1 cellular context compared by ENCODE assay signal in genomic region chr14:100297320-100298300, GRCh38.
A peak's percentile ranks its signal among the peaks of the same experiment; 100 is the strongest.
TF ChIP-seq lines count a peak whose summit lies in the region.

No MANE protein-coding gene starts in this region.

TF ChIP-seq in GM12878, 131 proteins besides CTCF, POLR2A, EP300 and RAD21 (continued from another document and continues in another):
- 0 out of 2 replicates have a peak, but pooled peaks have one; percentile 51 for TF ChIP-seq NKRF (conservative IDR thresholded peaks at IDR 0.05)
- no peak for TF ChIP-seq REST (IDR thresholded peaks at IDR 0.05; ENCODE audit: low read depth, low read length)
- no peak for TF ChIP-seq ATF7 (IDR thresholded peaks at IDR 0.05; ENCODE audit: low read depth)
- TF ChIP-seq ZBTB33 (IDR thresholded peaks at IDR 0.05), result no peak
- no peak for TF ChIP-seq NFIC (IDR thresholded peaks at IDR 0.05; ENCODE audit: low read depth, low read length)
- no peak for TF ChIP-seq PML (IDR thresholded peaks at IDR 0.05; ENCODE audit: low read length)
- TF ChIP-seq ESRRA (IDR thresholded peaks at IDR 0.05; ENCODE audit: low read length), result no peak
- no peak for TF ChIP-seq YBX1 (IDR thresholded peaks at IDR 0.05)
- TF ChIP-seq ZNF592 (IDR thresholded peaks at IDR 0.05), result no peak
- no peak for TF ChIP-seq YY1 (IDR thresholded peaks at IDR 0.05; ENCODE audit: low read depth, low read length)
- no peak for TF ChIP-seq HCFC1 (IDR thresholded peaks at IDR 0.05; ENCODE audit: low read length)
- TF ChIP-seq SKIL (IDR thresholded peaks at IDR 0.05; ENCODE audit: low read depth, poor library complexity, severe bottlenecking), result no peak
- no peak for TF ChIP-seq CHD4 (IDR thresholded peaks at IDR 0.05)
- TF ChIP-seq ZNF687 (IDR thresholded peaks at IDR 0.05), result peak; percentile 96
- TF ChIP-seq HDAC2 (IDR thresholded peaks at IDR 0.05), result no peak
- no peak for TF ChIP-seq POLR2AphosphoS5 (IDR thresholded peaks at IDR 0.05; ENCODE audit: low read length)
- TF ChIP-seq IRF5 (IDR thresholded peaks at IDR 0.05; ENCODE audit: borderline replicate concordance), result no peak
- no peak for TF ChIP-seq WRNIP1 (IDR thresholded peaks at IDR 0.05; ENCODE audit: borderline replicate concordance, low read depth, low read length)
- TF ChIP-seq STAT3 (IDR thresholded peaks at IDR 0.05; ENCODE audit: low read depth, low read length), result no peak
- peak; percentile 53 for TF ChIP-seq USF1 (IDR thresholded peaks at IDR 0.05; ENCODE audit: borderline replicate concordance, extremely low read length, insufficient read depth, low read depth, low read length)
- TF ChIP-seq EED (IDR thresholded peaks at IDR 0.05; ENCODE audit: low read depth), result no peak
- no peak for TF ChIP-seq BCL11A (IDR thresholded peaks at IDR 0.05; ENCODE audit: low read depth, low read length)
- no peak for TF ChIP-seq TCF7 (IDR thresholded peaks at IDR 0.05; ENCODE audit: borderline replicate concordance)
- TF ChIP-seq USF2 (IDR thresholded peaks at IDR 0.05; ENCODE audit: borderline replicate concordance, low read depth, low read length), result peak; percentile 31
- no peak for TF ChIP-seq SREBF2 (IDR thresholded peaks at IDR 0.05; ENCODE audit: low read length)
- no peak for TF ChIP-seq ZBTB40 (IDR thresholded peaks at IDR 0.05; ENCODE audit: borderline replicate concordance)
- TF ChIP-seq KDM1A (IDR thresholded peaks at IDR 0.05; ENCODE audit: borderline replicate concordance), result no peak
